In genomic region chr9:94869415-94869838, GRCh38 we compare ENCODE assay signal across 1 cellular context.
TF ChIP-seq lines count a peak whose summit lies in the region.

No MANE protein-coding gene starts in this region.

TF ChIP-seq in SK-N-SH treated with all-trans-retinoic acid at 6 μM for 48 hours, 23 proteins besides CTCF, POLR2A, EP300 and RAD21 (continued from another document):
- TF ChIP-seq TSHZ2 (CRISPR knock-in tag; IDR thresholded peaks at IDR 0.05) = peak; percentile 89
- peak; percentile 93 for TF ChIP-seq TOX (CRISPR knock-in tag; IDR thresholded peaks at IDR 0.05; ENCODE audit: borderline replicate concordance)
- peak; percentile 58 for TF ChIP-seq ZNF70 (CRISPR knock-in tag; IDR thresholded peaks at IDR 0.05)
- TF ChIP-seq GLIS3 (CRISPR knock-in tag; IDR thresholded peaks at IDR 0.05) = no peak
- 0 out of 2 replicates have a peak, but pooled peaks have one; percentile 53 for TF ChIP-seq ZNF565 (CRISPR knock-in tag; conservative IDR thresholded peaks at IDR 0.05; ENCODE audit: low read depth)
- no peak for TF ChIP-seq RARB (CRISPR knock-in tag; IDR thresholded peaks at IDR 0.05)
